In the genomic region with DNA sequence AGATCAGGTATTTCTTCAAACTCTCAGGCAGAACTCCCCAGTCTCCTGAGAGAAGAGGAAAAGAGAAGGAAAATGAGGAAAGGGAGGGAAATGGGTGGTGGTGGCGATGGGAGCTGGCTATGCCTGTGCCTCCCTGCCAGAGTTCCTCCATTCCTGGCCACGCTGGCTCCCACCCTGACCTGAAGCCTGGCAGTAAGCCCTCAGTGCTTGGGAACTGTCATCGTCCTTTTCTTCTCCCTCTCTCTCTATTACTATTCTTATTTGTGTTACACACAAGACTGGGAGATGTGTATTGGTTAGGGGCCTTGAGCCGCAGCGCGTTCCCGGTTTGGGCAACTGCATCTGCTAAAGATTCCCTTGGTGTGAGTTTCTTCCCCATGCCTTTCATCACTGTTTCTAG, we compare ENCODE assay signal across 27 cellular contexts.
"Had no signal": no experiment of that assay in that cellular context is flagged by ENCODE, and none has a peak within 500 bp of the region (broad histone marks: within the 10 kb centered on the region; RNA-seq: fewer than 3 reads in every experiment).

No MANE protein-coding gene starts in this region.

- DNase-seq: activated CD4-positive, alpha-beta T cell treated with anti-CD3 and anti-CD28 coated beads for 4 hours; activated CD8-positive, alpha-beta memory T cell treated with anti-CD3 and anti-CD28 coated beads, Interleukin-2, amount 10 ng/mL, durations not matched to agents 7 days and 5 days; activated gamma-delta T cell treated with Interleukin-2 at 50 U/mL for 16 hours; activated naive CD4-positive, alpha-beta T cell treated with anti-CD3 and anti-CD28 coated beads, Interleukin-2, amount 10 ng/mL, durations not matched to agents 7 days and 5 days; activated naive CD8-positive, alpha-beta T cell treated with anti-CD3 and anti-CD28 coated beads for 36 hours; activated T-cell treated with anti-CD3 and anti-CD28 coated beads, Interleukin-2, amount 50 U/mL, for 48 hours; adrenal gland; anterior cingulate cortex; IMR-90; Kasumi-1; KBM-7; NCI-H1105 treated with DMSO at 0.1 percent for 48 hours; NCI-H1436 treated with DMSO at 0.1 percent for 48 hours; NCI-H187; NCI-H2081; NCI-H510A treated with DMSO at 0.1 percent for 48 hours; NCI-H69; NK-92 treated with Interleukin-12 subunit alpha and Interleukin-12 subunit beta, amount 100 ng/mL, for 24 hours; OCI-M1; RPMI8226; SHP77 had no signal

- H3K4me3 Mint-ChIP-seq: activated CD8-positive, alpha-beta memory T cell treated with anti-CD3 and anti-CD28 coated beads, Interleukin-2, amount 10 ng/mL, durations not matched to agents 7 days and 5 days; activated naive CD4-positive, alpha-beta T cell treated with anti-CD3 and anti-CD28 coated beads, Interleukin-2, amount 10 ng/mL, durations not matched to agents 7 days and 5 days; activated naive CD8-positive, alpha-beta T cell treated with anti-CD3 and anti-CD28 coated beads for 36 hours; central memory CD8-positive, alpha-beta T cell had no signal

- H3K4me1 Mint-ChIP-seq: activated naive CD4-positive, alpha-beta T cell treated with anti-CD3 and anti-CD28 coated beads, Interleukin-2, amount 10 ng/mL, durations not matched to agents 7 days and 5 days had no signal

- H3K27ac Mint-ChIP-seq: activated CD8-positive, alpha-beta memory T cell treated with anti-CD3 and anti-CD28 coated beads, Interleukin-2, amount 10 ng/mL, durations not matched to agents 7 days and 5 days; activated naive CD4-positive, alpha-beta T cell treated with anti-CD3 and anti-CD28 coated beads, Interleukin-2, amount 10 ng/mL, durations not matched to agents 7 days and 5 days; activated T-helper 2 cell treated with anti-CD3 and anti-CD28 coated beads, Interferon-gamma antibody, Interleukin-2, Interleukin-4, amounts not matched to agents 10 μg/mL and 5 μg/mL and 100 μg/mL, durations not matched to agents 14 hours and 24 hours and 36 hours had no signal

- ATAC-seq: activated CD4-positive, CD25-positive, alpha-beta regulatory T cell treated with anti-CD3 and anti-CD28 coated beads, Interleukin-2, amount 50 U/mL, for 24 hours; activated CD8-positive, alpha-beta memory T cell treated with anti-CD3 and anti-CD28 coated beads, Interleukin-2, amount 10 ng/mL, durations not matched to agents 7 days and 5 days; Panc1 had no signal

- H3K9me3 Mint-ChIP-seq: activated naive CD4-positive, alpha-beta T cell treated with anti-CD3 and anti-CD28 coated beads, Interleukin-2, amount 10 ng/mL, durations not matched to agents 7 days and 5 days; activated T-helper 2 cell treated with anti-CD3 and anti-CD28 coated beads, Interferon-gamma antibody, Interleukin-2, Interleukin-4, amounts not matched to agents 10 μg/mL and 5 μg/mL and 100 μg/mL, durations not matched to agents 14 hours and 24 hours and 36 hours; central memory CD8-positive, alpha-beta T cell had no signal

- H3K9me3 ChIP-seq: adrenal gland, breast epithelium had no signal

- H3K27me3 ChIP-seq: adrenal gland, breast epithelium had no signal

- H3K27ac ChIP-seq: adrenal gland, breast epithelium, VCaP had no signal

- H3K27me3 Mint-ChIP-seq: activated CD8-positive, alpha-beta memory T cell treated with anti-CD3 and anti-CD28 coated beads, Interleukin-2, amount 10 ng/mL, durations not matched to agents 7 days and 5 days; activated naive CD4-positive, alpha-beta T cell treated with anti-CD3 and anti-CD28 coated beads, Interleukin-2, amount 10 ng/mL, durations not matched to agents 7 days and 5 days; activated naive CD8-positive, alpha-beta T cell treated with anti-CD3 and anti-CD28 coated beads for 36 hours; central memory CD8-positive, alpha-beta T cell had no signal

- H3K4me3 ChIP-seq: adrenal gland, breast epithelium had no signal
